8 cellular contexts compared by ENCODE assay signal in the genomic region with DNA sequence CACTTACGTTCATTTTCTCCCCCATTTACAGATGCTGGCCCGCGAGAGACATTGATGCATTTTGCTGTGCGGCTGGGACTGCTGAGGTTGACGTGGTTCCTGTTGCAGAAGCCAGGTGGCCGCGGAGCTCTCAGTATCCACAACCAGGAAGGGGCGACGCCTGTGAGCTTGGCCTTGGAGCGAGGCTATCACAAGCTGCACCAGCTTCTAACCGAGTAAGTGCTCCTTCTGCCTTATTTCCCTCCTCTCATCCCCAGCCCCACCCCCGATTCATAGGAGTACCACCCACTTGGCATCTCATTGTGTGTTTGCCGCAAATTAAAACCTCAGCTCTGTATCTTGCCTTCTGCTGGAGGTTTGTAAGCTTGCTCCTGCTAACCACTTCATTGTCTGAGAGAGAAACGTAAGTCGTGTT.
DNase-seq lines count a peak whose midpoint lies in the region; ATAC-seq, FAIRE-seq and TF ChIP-seq lines count a peak whose summit lies in the region.

No MANE protein-coding gene starts in this region.

- H3K4me3 ChIP-seq in MM.1S (ENCODE audit: low read length), result no peak overlapping the region
- H3K4me3 ChIP-seq in smooth muscle cell, result no peak overlapping the region

- H3K4me1 ChIP-seq in MM.1S (ENCODE audit: low read length), result peaks cover 17% of the 10 kb centered on the region
- H3K4me1 ChIP-seq in smooth muscle cell (ENCODE audit: low read depth), result no peaks in the 10 kb centered on the region

- peak overlapping the region; percentile 68 for H3K27ac Mint-ChIP-seq in central memory CD8-positive, alpha-beta T cell (ENCODE audit: low read depth)

- H3K9ac ChIP-seq in MM.1S (ENCODE audit: low read length) (no peak overlapping the region), smooth muscle cell (ENCODE audit: low read depth) (no peak overlapping the region)

- no peaks in the 10 kb centered on the region for H3K9me3 Mint-ChIP-seq in central memory CD8-positive, alpha-beta T cell

- peak overlapping the region; percentile 64 for H3K4me3 Mint-ChIP-seq in central memory CD8-positive, alpha-beta T cell

- peak; percentile 75 for ATAC-seq in central memory CD8-positive, alpha-beta T cell (replicated peaks; ENCODE audit: extremely low read depth, poor library complexity, severe bottlenecking)
- ATAC-seq in GM21717 (IDR thresholded peaks at IDR 0.05; ENCODE audit: unreplicated experiment), result no peak

- H3K9me3 ChIP-seq in MM.1S (replicated peaks; ENCODE audit: insufficient read depth, low read length) (no peaks in the 10 kb centered on the region), smooth muscle cell (replicated peaks; ENCODE audit: low read depth) (no peaks in the 10 kb centered on the region)

- FAIRE-seq in HTR-8/SVneo (lab: Jason Lieb, UNC), result no peak

- H3K9me2 ChIP-seq in MM.1S (replicated peaks; ENCODE audit: insufficient read depth, low read length), result no peaks in the 10 kb centered on the region

- H3K4me2 ChIP-seq in MM.1S (ENCODE audit: low read depth, low read length), result no peak overlapping the region
- no peak overlapping the region for H3K4me2 ChIP-seq in smooth muscle cell

- H3K36me3 ChIP-seq in MM.1S (replicated peaks; ENCODE audit: insufficient read depth, low read length) (no peaks in the 10 kb centered on the region), smooth muscle cell (ENCODE audit: low read depth) (peaks cover 13% of the 10 kb centered on the region)

- H3K27ac ChIP-seq in MM.1S (ENCODE audit: low read length) (no peak overlapping the region), smooth muscle cell (ENCODE audit: low read depth) (no peak overlapping the region)

- H3K27me3 ChIP-seq in MM.1S (replicated peaks; ENCODE audit: insufficient read depth, low read length), result no peaks in the 10 kb centered on the region
- H3K27me3 ChIP-seq in smooth muscle cell (ENCODE audit: low read depth), result no peaks in the 10 kb centered on the region

- DNase-seq in HT-29 (ENCODE audit: low spot score), result peak; percentile 87
- peak; percentile 65 for DNase-seq in OCI-M1 (lab: John Stamatoyannopoulos, UW)
- peak; percentile 18 to 35 for DNase-seq in central memory CD8-positive, alpha-beta T cell (ENCODE audit: low spot score in 2 of 2)
- DNase-seq in mucosa of gallbladder (ENCODE audit: low spot score), result peak; percentile 81
- DNase-seq in HTR-8/SVneo (ENCODE audit: insufficient read length, low spot score), result no peak
- DNase-seq in MM.1S, result no peak
- DNase-seq in smooth muscle cell (lab: John Stamatoyannopoulos, UW; ENCODE audit: unreplicated experiment), result no peak

- no peaks in the 10 kb centered on the region for H3K79me2 ChIP-seq in MM.1S (ENCODE audit: low read length)
- peaks cover 40% of the 10 kb centered on the region for H3K79me2 ChIP-seq in smooth muscle cell (ENCODE audit: low read depth)

- no peaks in the 10 kb centered on the region for H3K27me3 Mint-ChIP-seq in central memory CD8-positive, alpha-beta T cell

- peaks cover 62% of the 10 kb centered on the region for H3K4me1 Mint-ChIP-seq in central memory CD8-positive, alpha-beta T cell

- no peak overlapping the region for H2AFZ ChIP-seq in MM.1S (ENCODE audit: low read length)
- H2AFZ ChIP-seq in smooth muscle cell (ENCODE audit: low read depth), result no peak overlapping the region

- H3K36me3 Mint-ChIP-seq in central memory CD8-positive, alpha-beta T cell (ENCODE audit: insufficient read depth), result peaks cover 5% of the 10 kb centered on the region

- H4K20me1 ChIP-seq in MM.1S (ENCODE audit: insufficient read depth, low read length) (no peaks in the 10 kb centered on the region), smooth muscle cell (ENCODE audit: low read depth) (peaks cover 44% of the 10 kb centered on the region)

- TF ChIP-seq CTCF in MM.1S (IDR thresholded peaks at IDR 0.05; ENCODE audit: low read length), result no peak
- no peak for TF ChIP-seq CTCF in smooth muscle cell (IDR thresholded peaks at IDR 0.05; ENCODE audit: borderline replicate concordance, insufficient read depth, poor library complexity, severe bottlenecking)

- 89% methylated on average over 15 of the region's 15 CpGs for WGBS in smooth muscle cell (ENCODE audit: low lambda C conversion rate)

- no peaks in the 10 kb centered on the region for H3F3A ChIP-seq in MM.1S (ENCODE audit: insufficient read depth, low read length)
- H3F3A ChIP-seq in smooth muscle cell (ENCODE audit: low read depth), result no peaks in the 10 kb centered on the region

Comparison
In these comparisons a context has a peak if more than half of its experiments do, and no peak if none do; other contexts are left out.
1. DNase-seq: peak in HT-29 (single experiment), OCI-M1 (single experiment), central memory CD8-positive, alpha-beta T cell (2 of 2) and mucosa of gallbladder (single experiment); none in HTR-8/SVneo (single experiment), MM.1S (single experiment) and smooth muscle cell (single experiment).